24 cellular contexts compared by ENCODE assay signal in the genomic region with DNA sequence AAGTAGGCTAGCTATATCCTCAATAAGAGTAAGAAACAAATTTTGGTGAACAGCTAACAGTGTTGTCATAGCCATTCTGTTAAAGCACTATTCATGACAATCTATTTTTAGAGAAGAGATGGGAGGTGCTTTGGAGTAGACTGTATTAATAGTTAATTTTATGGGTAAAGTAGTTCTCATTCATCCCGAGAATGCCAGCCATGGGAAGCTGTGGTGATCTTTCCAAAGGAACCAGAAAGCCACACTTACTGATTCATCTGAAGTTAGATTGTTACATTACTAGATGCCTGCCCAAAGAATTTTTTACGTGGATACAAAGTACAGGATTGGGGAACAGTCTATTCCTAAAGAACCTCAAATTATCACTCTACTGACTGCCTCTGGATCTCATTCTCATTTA.
"Had no signal": no experiment of that assay in that cellular context is flagged by ENCODE, and none has a peak within 500 bp of the region (broad histone marks: within the 10 kb centered on the region; RNA-seq: fewer than 3 reads in every experiment).

No MANE protein-coding gene starts in this region.

- H3K4me1 ChIP-seq: colonic mucosa, esophagus muscularis mucosa, foreskin keratinocyte, gastrocnemius medialis, heart right ventricle, left lung, lower lobe of right lung had no signal

- H3K27ac Mint-ChIP-seq: mesothelial cell of epicardium had no signal

- H3K4me3 ChIP-seq: colonic mucosa, dorsolateral prefrontal cortex, esophagus muscularis mucosa, gastrocnemius medialis, heart right ventricle, left lung, lower lobe of right lung, mucosa of descending colon had no signal

- DNase-seq: colonic mucosa; cortex of kidney; dermis blood vessel endothelial cell; dorsolateral prefrontal cortex; effector CD4-positive, alpha-beta T cell; effector memory CD4-positive, alpha-beta T cell; foreskin keratinocyte; gastrocnemius medialis; glutamatergic neuron; head of caudate nucleus; heart right ventricle; hippocampal formation; left cardiac atrium; left lung; left ventricle myocardium superior; lower lobe of right lung; mesenchymal stem cell; mucosa of descending colon; naive B cell had no signal

- H3K27ac ChIP-seq: colonic mucosa, dorsolateral prefrontal cortex, esophagus muscularis mucosa, foreskin keratinocyte, gastrocnemius medialis, heart right ventricle, left lung, lower lobe of right lung had no signal

- H3K9me3 ChIP-seq: colonic mucosa, gastrocnemius medialis had no signal

- H3K27me3 Mint-ChIP-seq: naive B cell had no signal

- H3K27me3 ChIP-seq: colonic mucosa, dorsolateral prefrontal cortex, esophagus muscularis mucosa, foreskin keratinocyte, gastrocnemius medialis, heart right ventricle, left lung had no signal

- H3K4me3 Mint-ChIP-seq: mesothelial cell of epicardium, naive B cell had no signal

- H3K4me1 Mint-ChIP-seq: mesothelial cell of epicardium had no signal

- FAIRE-seq: endothelial cell of umbilical vein, islet of Langerhans, keratinocyte had no signal

- H3K36me3 ChIP-seq: colonic mucosa, esophagus muscularis mucosa, gastrocnemius medialis, heart right ventricle, left lung, lower lobe of right lung had no signal
